Comparison of ENCODE assay signal across 8 cellular contexts in genomic region chr3:112973325-112974177, GRCh38. TPM values are rescaled to one million over a fixed set of nuclear protein-coding genes. Genes with fewer than 3 reads are reported as not detected.
DNase-seq lines count a peak whose midpoint lies in the region; ATAC-seq and TF ChIP-seq lines count a peak whose summit lies in the region.

No MANE protein-coding gene starts in this region.

- no peaks in the 10 kb centered on the region for H3K79me2 ChIP-seq in mammary epithelial cell (ENCODE audit: insufficient read depth, low read length)

- no peak overlapping the region for H3K4me2 ChIP-seq in mammary epithelial cell (ENCODE audit: insufficient read depth, low read depth, low read length)

- BruUV-seq in mammary epithelial cell (replicated peaks; lab: Mats Ljungman, UMichigan), result no TSS peak

- no peak overlapping the region for H2AFZ ChIP-seq in mammary epithelial cell (ENCODE audit: low read depth, low read length)

- intact Hi-C loops in breast epithelium (cut with DNase I; ENCODE audit: low total_unique reads) (no loop called here), mammary epithelial cell (cut with micrococcal nuclease) (no loop called here), ovary (cut with DNase I) (loop anchor here in 1 of 4 donors (5.0 to 10.0 kb wide), 2 partner anchors 329 to 854 kb away; partner anchors contain the start of gene CCDC80)
- intact Hi-C loops in activated CD8-positive, alpha-beta T cell treated with anti-CD3 and anti-CD28 coated beads for 36 hours (cut with micrococcal nuclease), result loop anchor here (1.0 to 10.0 kb wide), 4 partner anchors 116 to 409 kb away; partner anchors contain the start of genes ATG3 and SLC35A5

- H3K9ac ChIP-seq in mammary epithelial cell (ENCODE audit: insufficient read depth, low read length) (no peak overlapping the region), skeletal muscle tissue (ENCODE audit: low read depth in 1 of 3, low read length in 3 of 3) (peak overlapping the region in 1 of 3 donors; percentile 10)

- in situ Hi-C loops in mammary epithelial cell (cut with MboI; ENCODE audit: low sequenced_read_pairs in 2 of 2), result no loop called here

- H4K20me1 ChIP-seq in mammary epithelial cell (ENCODE audit: insufficient read depth, low read length), result no peaks in the 10 kb centered on the region

- H3K9me3 ChIP-seq in breast epithelium (no peaks in the 10 kb centered on the region), mammary epithelial cell (replicated peaks; ENCODE audit: insufficient read depth, low read length) (no peaks in the 10 kb centered on the region), skeletal muscle tissue (ENCODE audit: control insufficient read depth in 3 of 3, low read length in 3 of 3) (no peaks in the 10 kb centered on the region), ovary (no peaks in the 10 kb centered on the region)

- peak overlapping the region; percentile 73 for H3K4me3 Mint-ChIP-seq in activated CD8-positive, alpha-beta T cell treated with anti-CD3 and anti-CD28 coated beads for 36 hours

- H3K27me3 ChIP-seq in breast epithelium (no peaks in the 10 kb centered on the region), mammary epithelial cell (ENCODE audit: insufficient read depth, low read length) (peaks cover 3% of the 10 kb centered on the region), skeletal muscle tissue (ENCODE audit: control insufficient read depth in 3 of 3, insufficient read depth in 3 of 3, low read length in 3 of 3) (no peaks in the 10 kb centered on the region), ovary (no peaks in the 10 kb centered on the region)

- no peaks in the 10 kb centered on the region for H3K4me1 ChIP-seq in breast epithelium
- no peaks in the 10 kb centered on the region for H3K4me1 ChIP-seq in mammary epithelial cell (ENCODE audit: insufficient read depth, low read length)
- no peaks in the 10 kb centered on the region for H3K4me1 ChIP-seq in skeletal muscle tissue (ENCODE audit: control insufficient read depth in 3 of 3, insufficient read depth in 3 of 3, low read length in 3 of 3)
- no peaks in the 10 kb centered on the region for H3K4me1 ChIP-seq in ovary (ENCODE audit: insufficient read depth)

- POLR2A ChIA-PET in activated CD8-positive, alpha-beta T cell treated with anti-CD3 and anti-CD28 coated beads for 36 hours (lab: Charles Lee), result interaction anchor here (0.6 to 4.0 kb wide), 5 partner anchors 15 to 416 kb away, joined by 3 to 20 read pairs (median 4); partner anchors contain the start of gene GTPBP8

- H3K4me3 ChIP-seq in breast epithelium, result peak overlapping the region in 2 of 3 donors; percentile 13 to 21
- no peak overlapping the region for H3K4me3 ChIP-seq in mammary epithelial cell (replicated peaks in 1 of 3; ENCODE audit: insufficient read depth in 1 of 3, low read depth in 2 of 3, low read length in 3 of 3)
- peak overlapping the region in 2 of 3 donors; percentile 27 to 41 for H3K4me3 ChIP-seq in skeletal muscle tissue (ENCODE audit: low read length in 3 of 3)
- no peak overlapping the region for H3K4me3 ChIP-seq in ovary

- 69% methylated on average over 4 of the region's 5 CpGs for WGBS in mammary epithelial cell (ENCODE audit: low coverage, missing lambda C conversion rate)
- 54 to 60% (median 57%) methylated on average over 5 of the region's 5 CpGs for WGBS in ovary, 3 donors

- peaks cover 85% of the 10 kb centered on the region for H3K4me1 Mint-ChIP-seq in activated CD8-positive, alpha-beta T cell treated with anti-CD3 and anti-CD28 coated beads for 36 hours (ENCODE audit: low read depth)

- no peaks in the 10 kb centered on the region for H3K36me3 Mint-ChIP-seq in activated CD8-positive, alpha-beta T cell treated with anti-CD3 and anti-CD28 coated beads for 36 hours (ENCODE audit: low read depth)

- H3K27me3 Mint-ChIP-seq in activated CD8-positive, alpha-beta T cell treated with anti-CD3 and anti-CD28 coated beads for 36 hours, result no peaks in the 10 kb centered on the region

- H3K36me3 ChIP-seq in breast epithelium (no peaks in the 10 kb centered on the region), mammary epithelial cell (ENCODE audit: insufficient read depth, low read length) (no peaks in the 10 kb centered on the region), skeletal muscle tissue (ENCODE audit: control insufficient read depth in 3 of 3, insufficient read depth in 3 of 3, low read length in 3 of 3) (no peaks in the 10 kb centered on the region), ovary (no peaks in the 10 kb centered on the region)

- ATAC-seq in HG03139 (IDR thresholded peaks at IDR 0.05; ENCODE audit: unreplicated experiment), result peak; percentile 91
- peak; percentile 81 for ATAC-seq in activated CD8-positive, alpha-beta T cell treated with anti-CD3 and anti-CD28 coated beads for 36 hours

- H3K27ac ChIP-seq in breast epithelium (no peak overlapping the region), mammary epithelial cell (ENCODE audit: insufficient read depth, low read depth, low read length) (no peak overlapping the region), skeletal muscle tissue (ENCODE audit: low read depth, low read length) (no peak overlapping the region), ovary (no peak overlapping the region)

- TF ChIP-seq EP300 in ovary (IDR thresholded peaks at IDR 0.05), result no peak

- dilution Hi-C loops in mammary epithelial cell (cut with HindIII; ENCODE audit: low sequenced_read_pairs), result no loop called here

- H3K27ac Mint-ChIP-seq in activated CD8-positive, alpha-beta T cell treated with anti-CD3 and anti-CD28 coated beads for 36 hours, result peak overlapping the region; percentile 82

- DNase-seq in breast epithelium (ENCODE audit: low spot score in 2 of 2) (no peak), mammary epithelial cell (no peak), NCI-H2029 (lab: John Stamatoyannopoulos, UW) (no peak), ovary (no peak), AG08395 (ENCODE audit: low spot score) (no peak)
- DNase-seq in activated CD8-positive, alpha-beta T cell treated with anti-CD3 and anti-CD28 coated beads for 36 hours, result peak; percentile 77

- CTCF ChIA-PET in mammary epithelial cell (lab: Charles Lee; ENCODE audit: low non-redundant PET), result no interaction called here
- CTCF ChIA-PET in activated CD8-positive, alpha-beta T cell treated with anti-CD3 and anti-CD28 coated beads for 36 hours (lab: Charles Lee), result interaction anchor here (1.0 to 2.9 kb wide), 7 partner anchors 11 to 331 kb away, joined by 3 to 36 read pairs (median 5); no protein-coding TSS in a partner anchor

- H3K9me3 Mint-ChIP-seq in activated CD8-positive, alpha-beta T cell treated with anti-CD3 and anti-CD28 coated beads for 36 hours, result no peaks in the 10 kb centered on the region

- no peak for TF ChIP-seq CTCF in breast epithelium (IDR thresholded peaks at IDR 0.05)
- TF ChIP-seq CTCF in mammary epithelial cell (conservative IDR thresholded peaks at IDR 0.05 in 1 of 2, IDR thresholded peaks at IDR 0.05 in 1 of 2; ENCODE audit: extremely low read depth in 1 of 2, insufficient read depth in 1 of 2, low read depth in 1 of 2, low read length in 2 of 2), result no peak
- no peak for TF ChIP-seq CTCF in activated CD8-positive, alpha-beta T cell treated with anti-CD3 and anti-CD28 coated beads for 36 hours (IDR thresholded peaks at IDR 0.05)
- no peak for TF ChIP-seq CTCF in ovary (IDR thresholded peaks at IDR 0.05)

- no peak for TF ChIP-seq POLR2A in breast epithelium (IDR thresholded peaks at IDR 0.05)
- TF ChIP-seq POLR2A in ovary (IDR thresholded peaks at IDR 0.05), result no peak

RNA-seq across cellular contexts. Expression of gene CD200R1, which starts 1.4 kb away (rescaled TPM):
- 1 to 10 TPM in 2 of 3 donors, under 1 TPM in 1; 0.66 to 3.4 (median 1.3) TPM for total RNA-seq in breast epithelium
- total RNA-seq in mammary epithelial cell, result under 1 TPM in 1 of 2 donors, not detected in 1; 0.33 TPM
- not detected for polyA plus RNA-seq in mammary epithelial cell
- not detected for polyA minus RNA-seq in mammary epithelial cell
- total RNA-seq in activated CD8-positive, alpha-beta T cell treated with anti-CD3 and anti-CD28 coated beads for 36 hours, result 1 to 10 TPM; 1.4 to 1.8 TPM
- total RNA-seq in skeletal muscle tissue, result 5.7 TPM
- under 1 TPM; 0.11 to 0.97 (median 0.28) TPM for total RNA-seq in ovary
- polyA plus RNA-seq in ovary, result 1 to 10 TPM in 1 of 2 donors, under 1 TPM in 1; 0.23 to 2.8 TPM

RNA-seq across cellular contexts. Expression of gene GTPBP8, which starts 17.2 kb away (rescaled TPM):
- total RNA-seq in breast epithelium (10 to 100 TPM; 23.4 to 32.8 (median 24.2) TPM), mammary epithelial cell (10 to 100 TPM; 18.0 to 31.8 TPM), skeletal muscle tissue (15.7 TPM), ovary (10 to 100 TPM in 6 of 7 donors, 1 to 10 TPM in 1; 9.7 to 30.6 (median 14.0) TPM)
- polyA plus RNA-seq in mammary epithelial cell (22.7 TPM), ovary (10 to 100 TPM; 12.8 to 13.0 TPM)
- 7.8 TPM for polyA minus RNA-seq in mammary epithelial cell
- total RNA-seq in activated CD8-positive, alpha-beta T cell treated with anti-CD3 and anti-CD28 coated beads for 36 hours, result 10 to 100 TPM; 24.7 to 28.0 TPM

Comparison
In these comparisons a context has a peak if more than half of its experiments do, and no peak if none do; other contexts are left out.
1. H3K4me3 ChIP-seq: peak in breast epithelium (2 of 3) and skeletal muscle tissue (2 of 3); none in mammary epithelial cell (0 of 3) and ovary (single experiment).